In genomic region chr3:196968233-196969000, GRCh38 we compare ENCODE assay signal across 8 cellular contexts. TPM values are rescaled to one million over a fixed set of nuclear protein-coding genes. Genes with fewer than 3 reads are reported as not detected.
DNase-seq lines count a peak whose midpoint lies in the region; ATAC-seq and TF ChIP-seq lines count a peak whose summit lies in the region.

Gene PIGZ (minus strand): TSS chr3:196968833. CDS start chr3:196952031, 16,802 bp downstream.

- 2 to 5% (median 4%) methylated on average over 16 to 80 of the region's 80 CpGs for WGBS in spleen, 5 donors

- TF ChIP-seq POLR2A in spleen (IDR thresholded peaks at IDR 0.05) = no peak

- no peaks in the 10 kb centered on the region for H3K36me3 ChIP-seq in spleen

- peak; percentile 60 for ATAC-seq in GM19043 (IDR thresholded peaks at IDR 0.05; ENCODE audit: low read depth, unreplicated experiment)
- ATAC-seq in HG03135 (IDR thresholded peaks at IDR 0.05; ENCODE audit: unreplicated experiment) = peak; percentile 68

- H3K4me3 ChIP-seq in spleen = peak within 1 kb of the TSS; percentile 72 to 97 (median 86)

- peak within 1 kb of the TSS; percentile 14 to 85 (median 71) for H3K27ac ChIP-seq in spleen

- peak; percentile 63 for DNase-seq in CD1c-positive myeloid dendritic cell (ENCODE audit: extremely low spot score)
- DNase-seq in RPMI7951 (ENCODE audit: low read depth) = peak; percentile 57
- DNase-seq in astrocyte of the hippocampus (ENCODE audit: low read depth, low spot score) = peak; percentile 62
- DNase-seq in iPS-NIHi11 (ENCODE audit: low spot score) = peak; percentile 76
- peak; percentile 86 for DNase-seq in spleen
- DNase-seq in SHP77 (lab: John Stamatoyannopoulos, UW) = no peak

- no peak for TF ChIP-seq CTCF in spleen (IDR thresholded peaks at IDR 0.05 in 8 of 11, conservative IDR thresholded peaks at IDR 0.05 in 3 of 11)

- H3K9me3 ChIP-seq in spleen = no peaks in the 10 kb centered on the region

- peaks cover 0 to 26% (median 17%) of the 10 kb centered on the region in 6 donors for H3K4me1 ChIP-seq in spleen

- peaks cover 0 to 7% (median 0%) of the 10 kb centered on the region in 7 donors for H3K27me3 ChIP-seq in spleen (replicated peaks in 1 of 7)

- intact Hi-C loops in spleen (cut with DNase I; ENCODE audit: low total_unique reads) = loop anchor here (10.0 kb wide), 1 partner anchor 124 kb away; no protein-coding TSS in a partner anchor

RNA-seq across cellular contexts. Expression of gene PIGZ, which starts in this region (rescaled TPM):
- 2.8 and 4.5 TPM in 2 replicates for total RNA-seq in RPMI7951 (2014; rRNA removed; shearing (Covaris generic))
- 1 to 10 TPM; 2.0 to 5.1 (median 2.6) TPM for total RNA-seq in spleen
- 1 to 10 TPM; 2.0 to 2.6 (median 2.2) TPM for polyA plus RNA-seq in spleen

Comparison
In these comparisons a context has a peak if more than half of its experiments do, and no peak if none do; other contexts are left out.
1. DNase-seq: peak in CD1c-positive myeloid dendritic cell (single experiment), RPMI7951 (single experiment), astrocyte of the hippocampus (single experiment), iPS-NIHi11 (single experiment) and spleen (single experiment); none in SHP77 (0 of 2).